8 cellular contexts compared by ENCODE assay signal in genomic region chr16:720990-721764, GRCh38. TPM values are rescaled to one million over a fixed set of nuclear protein-coding genes. Genes with fewer than 3 reads are reported as not detected.
DNase-seq lines count a peak whose midpoint lies in the region; ATAC-seq, FAIRE-seq and TF ChIP-seq lines count a peak whose summit lies in the region.

A gene with protein sequence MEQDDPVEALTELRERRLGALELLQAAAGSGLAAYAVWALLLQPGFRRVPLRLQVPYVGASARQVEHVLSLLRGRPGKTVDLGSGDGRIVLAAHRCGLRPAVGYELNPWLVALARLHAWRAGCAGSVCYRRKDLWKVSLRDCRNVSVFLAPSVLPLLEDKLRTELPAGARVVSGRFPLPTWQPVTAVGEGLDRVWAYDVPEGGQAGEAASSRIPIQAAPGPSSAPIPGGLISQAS (plus strand): TSS chr16:721146. CDS start chr16:721275, 129 bp downstream.

- H3K4me1 Mint-ChIP-seq in T-helper 17 cell: peaks cover 11% of the 10 kb centered on the region

- peak; percentile 99 for FAIRE-seq in GM12891 (lab: Jason Lieb, UNC)

- peak within 1 kb of the TSS; percentile 83 for H3K4me3 Mint-ChIP-seq in T-helper 17 cell

- H3K36me3 ChIP-seq in right atrium auricular region (no peaks in the 10 kb centered on the region), psoas muscle (ENCODE audit: insufficient read depth in 1 of 2, low read depth in 1 of 2) (peaks cover 0 to 9% of the 10 kb centered on the region in 2 donors)

- no peaks in the 10 kb centered on the region for H3K36me3 Mint-ChIP-seq in T-helper 17 cell (ENCODE audit: low read depth)

- ATAC-seq in HG02571 (IDR thresholded peaks at IDR 0.05; ENCODE audit: unreplicated experiment): peak; percentile 55
- peak; percentile 81 for ATAC-seq in T-helper 17 cell
- ATAC-seq in psoas muscle: peak; percentile 85 to 89 (median 88)

- H3K9me3 ChIP-seq in T-helper 17 cell (ENCODE audit: control insufficient read depth, low read length, poor library complexity, severe bottlenecking): no peaks in the 10 kb centered on the region
- no peaks in the 10 kb centered on the region for H3K9me3 ChIP-seq in right atrium auricular region
- H3K9me3 ChIP-seq in psoas muscle: no peaks in the 10 kb centered on the region

- H3K27me3 ChIP-seq in right atrium auricular region (no peaks in the 10 kb centered on the region), psoas muscle (ENCODE audit: insufficient read depth in 3 of 3, low read length in 2 of 3) (peaks cover 0 to 10% (median 4%) of the 10 kb centered on the region in 3 donors)

- DNase-seq in GM12891 (ENCODE audit: insufficient read length, low spot score) (peak; percentile 98), NCI-H1048 (lab: John Stamatoyannopoulos, UW) (peak; percentile 48), T-helper 17 cell (peak; percentile 56 to 62 (median 58)), anterior cingulate cortex (lab: John Stamatoyannopoulos, UW) (peak in 57 of 58 donors; percentile 38 to 89 (median 77)), right atrium auricular region (ENCODE audit: low spot score) (no peak), psoas muscle (peak; percentile 84 to 90), Kasumi-1 (lab: John Stamatoyannopoulos, UW) (no peak)

- peak within 1 kb of the TSS; percentile 65 to 83 for H3K4me3 ChIP-seq in right atrium auricular region
- peak within 1 kb of the TSS; percentile 91 for H3K4me3 ChIP-seq in psoas muscle

- intact Hi-C loops in psoas muscle (cut with DNase I): no loop called here

- no peak within 1 kb of the TSS for H3K27ac Mint-ChIP-seq in T-helper 17 cell

- 6 to 14% (median 9%) methylated on average over 41 to 106 of the region's 106 CpGs for WGBS in psoas muscle, 3 donors

- TF ChIP-seq CTCF in right atrium auricular region (IDR thresholded peaks at IDR 0.05): peak in 1 of 2 donors; percentile 19
- TF ChIP-seq CTCF in psoas muscle (IDR thresholded peaks at IDR 0.05): no peak

- H3K27me3 Mint-ChIP-seq in T-helper 17 cell: peaks cover 5% of the 10 kb centered on the region

- TF ChIP-seq POLR2A in GM12891 (IDR thresholded peaks at IDR 0.05; ENCODE audit: low read depth, low read length): peak; percentile 85

- peaks cover 0 to 44% of the 10 kb centered on the region in 2 donors for H3K4me1 ChIP-seq in right atrium auricular region
- H3K4me1 ChIP-seq in psoas muscle: peaks cover 24% of the 10 kb centered on the region

- H3K27ac ChIP-seq in right atrium auricular region (peak within 1 kb of the TSS; percentile 91 to 92), psoas muscle (peak within 1 kb of the TSS; percentile 86)

TF ChIP-seq in GM12891, 5 proteins besides CTCF, POLR2A, EP300 and RAD21:
- TF ChIP-seq POLR2AphosphoS5 (IDR thresholded peaks at IDR 0.05; ENCODE audit: low read depth, low read length): peak; percentile 85
- no peak for TF ChIP-seq SPI1 (IDR thresholded peaks at IDR 0.05; ENCODE audit: low read depth, low read length)
- TF ChIP-seq TAF1 (IDR thresholded peaks at IDR 0.05; ENCODE audit: low read depth, low read length): 0 out of 2 replicates have a peak, but pooled peaks have one; percentile 54
- TF ChIP-seq POU2F2 (IDR thresholded peaks at IDR 0.05; ENCODE audit: low read depth, low read length): peak; percentile 71; the same call in 1 of the 2 replicates
- peak; percentile 36 for TF ChIP-seq PAX5 (IDR thresholded peaks at IDR 0.05; ENCODE audit: insufficient read depth, low read length, severe bottlenecking)

RNA-seq across cellular contexts. Expression of the gene that starts here (rescaled TPM):
- polyA plus RNA-seq in GM12891 (2012; ENCODE audit: low read depth, missing spikeins): 14.0 TPM
- total RNA-seq in T-helper 17 cell: 10 to 100 TPM; 10.3 to 11.8 TPM
- 10 to 100 TPM; 36.5 to 37.5 TPM for total RNA-seq in right atrium auricular region
- 10 to 100 TPM; 30.9 to 45.6 (median 34.5) TPM for total RNA-seq in psoas muscle
- polyA plus RNA-seq in psoas muscle: 10 to 100 TPM; 16.1 to 56.0 (median 26.3) TPM

Comparison
In these comparisons a context has a peak if more than half of its experiments do, and no peak if none do; other contexts are left out.
1. DNase-seq: peak in GM12891 (single experiment), NCI-H1048 (single experiment), T-helper 17 cell (3 of 3), anterior cingulate cortex (57 of 58) and psoas muscle (2 of 2); none in right atrium auricular region (single experiment) and Kasumi-1 (0 of 2).
2. Peak in every context shown above with its lines, with median percentiles within 50 percentile points of each other: ATAC-seq.